Comparison of ENCODE assay signal across 9 cellular contexts in the genomic region with DNA sequence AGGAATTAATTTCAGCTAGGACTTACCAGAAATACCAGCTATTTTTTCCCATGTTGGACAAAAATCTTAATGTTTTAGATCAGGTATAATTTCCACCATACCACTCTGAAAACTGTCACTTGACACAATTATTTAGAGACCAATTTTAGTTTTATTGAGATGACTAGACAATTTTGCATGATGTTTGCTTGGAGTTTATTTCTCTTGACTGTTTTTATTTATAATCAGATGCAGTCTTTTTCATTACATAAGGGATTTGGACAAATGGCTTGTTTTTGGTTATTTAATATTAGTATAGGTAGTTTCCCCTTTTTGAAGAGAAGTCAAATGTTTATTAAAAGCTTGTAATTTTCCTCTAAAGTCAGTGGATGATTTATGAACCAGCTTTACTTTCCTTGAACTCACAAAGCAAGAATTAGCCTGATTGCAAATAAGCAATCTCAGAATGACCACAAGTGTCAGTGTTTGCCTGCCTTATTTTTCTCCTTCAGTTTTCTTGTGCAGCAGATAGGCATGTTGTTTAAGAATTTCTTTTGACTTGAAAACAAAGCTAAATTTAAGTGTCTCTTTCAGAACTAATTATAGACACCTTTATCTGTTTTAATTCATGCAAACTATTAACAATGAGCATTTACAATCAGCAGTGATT. TPM values are rescaled to one million over a fixed set of nuclear protein-coding genes. Genes with fewer than 3 reads are reported as not detected.
A peak's percentile ranks its signal among the peaks of the same experiment; 100 is the strongest.
DNase-seq lines count a peak whose midpoint lies in the region; ATAC-seq and TF ChIP-seq lines count a peak whose summit lies in the region.
"Had no signal": no experiment of that assay in that cellular context is flagged by ENCODE, and none has a peak within 500 bp of the region (broad histone marks: within the 10 kb centered on the region; RNA-seq: fewer than 3 reads in every experiment).

No MANE protein-coding gene starts in this region.

- TF ChIP-seq CTCF in AG10803 (conservative IDR thresholded peaks at IDR 0.05; ENCODE audit: low read length) (peak; percentile 61), astrocyte of the cerebellum (IDR thresholded peaks at IDR 0.05; ENCODE audit: low read depth, low read length, missing control alignments) (peak; percentile 33), kidney epithelial cell (IDR thresholded peaks at IDR 0.05; ENCODE audit: insufficient read depth, low read length, poor library complexity, severe bottlenecking) (peak; percentile 26)

- no peak overlapping the region for H3K9ac ChIP-seq in GM23248

- peak; percentile 56 for DNase-seq in AG10803 (ENCODE audit: low read depth)
- peak; percentile 44 for DNase-seq in GM23248
- peak; percentile 5 for DNase-seq in astrocyte of the cerebellum (ENCODE audit: low read depth)
- DNase-seq in kidney epithelial cell (ENCODE audit: low read depth) = no peak
- no peak for DNase-seq in stimulated activated CD4-positive, alpha-beta T cell treated with anti-CD3 and anti-CD28 coated beads, Interleukin-4, amount 100 ng/mL, for 4 hours
- no peak for DNase-seq in naive thymus-derived CD8-positive, alpha-beta T cell
- DNase-seq: activated effector memory CD4-positive, alpha-beta T cell treated with Interleukin-2 at 50 U/mL for 16 hours had no signal

- POLR2A ChIA-PET in naive thymus-derived CD8-positive, alpha-beta T cell (lab: Charles Lee) = no interaction called here

- H3K27ac Mint-ChIP-seq in naive thymus-derived CD8-positive, alpha-beta T cell = peak overlapping the region in 2 of 10 donors; percentile 27

- ATAC-seq in HG03139 (IDR thresholded peaks at IDR 0.05; ENCODE audit: unreplicated experiment) = no peak
- no peak for ATAC-seq in HG02852 (IDR thresholded peaks at IDR 0.05; ENCODE audit: unreplicated experiment)
- ATAC-seq in naive thymus-derived CD8-positive, alpha-beta T cell = no peak

- H3K27me3 Mint-ChIP-seq in naive thymus-derived CD8-positive, alpha-beta T cell = no peaks in the 10 kb centered on the region

- in situ Hi-C loops in GM23248 (cut with MboI) (loop anchor here (10.0 kb wide), 1 partner anchor 145 kb away; no protein-coding TSS in a partner anchor), astrocyte of the cerebellum (cut with HindIII; ENCODE audit: low sequenced_read_pairs) (loop anchor here (25.0 kb wide), 1 partner anchor 1097 kb away; no protein-coding TSS in a partner anchor)

- H3K36me3 ChIP-seq in GM23248 (ENCODE audit: low read depth) (0 out of 2 replicates have a peak, but pooled peaks cover 4% of the 10 kb centered on the region), kidney epithelial cell (ENCODE audit: control insufficient read depth, insufficient read depth, low read length) (no peaks in the 10 kb centered on the region)

- H3K4me2 ChIP-seq in GM23248 (ENCODE audit: unreplicated experiment) = no peak overlapping the region

- H2AFZ ChIP-seq in GM23248 = no peak overlapping the region

- no peaks in the 10 kb centered on the region for H4K20me1 ChIP-seq in GM23248 (ENCODE audit: insufficient read depth)

- H3K27ac ChIP-seq in GM23248 = no peak overlapping the region

- peaks cover 100% of the 10 kb centered on the region for H3K79me2 ChIP-seq in GM23248 (ENCODE audit: insufficient read depth)

- H3K27me3 ChIP-seq in GM23248 (replicated peaks; ENCODE audit: insufficient read depth) (no peaks in the 10 kb centered on the region), kidney epithelial cell (ENCODE audit: control insufficient read depth, insufficient read depth, low read length) (no peaks in the 10 kb centered on the region)

- peaks cover 44% of the 10 kb centered on the region for H3K4me1 ChIP-seq in GM23248 (ENCODE audit: insufficient read depth)

- peaks cover 0 to 16% (median 12%) of the 10 kb centered on the region in 3 donors for H3K36me3 Mint-ChIP-seq in naive thymus-derived CD8-positive, alpha-beta T cell

- H3K9me3 ChIP-seq in GM23248 (ENCODE audit: low read depth) = no peaks in the 10 kb centered on the region

- H3K4me3 ChIP-seq in AG10803 (ENCODE audit: low read length) (no peak overlapping the region), GM23248 (no peak overlapping the region), astrocyte of the cerebellum (ENCODE audit: low read depth, low read length) (no peak overlapping the region), kidney epithelial cell (ENCODE audit: low read depth, low read length) (no peak overlapping the region)

- H3K4me3 Mint-ChIP-seq in naive thymus-derived CD8-positive, alpha-beta T cell = no peak overlapping the region

- peaks cover 0 to 12% (median 0%) of the 10 kb centered on the region in 9 donors for H3K9me3 Mint-ChIP-seq in naive thymus-derived CD8-positive, alpha-beta T cell

- H3K4me1 Mint-ChIP-seq in naive thymus-derived CD8-positive, alpha-beta T cell = peaks cover 20 to 72% (median 46%) of the 10 kb centered on the region in 4 donors

- no peaks in the 10 kb centered on the region for H3K9me2 ChIP-seq in GM23248 (ENCODE audit: insufficient read depth)

- H3F3A ChIP-seq in GM23248 (ENCODE audit: insufficient read depth) = peaks cover 15% of the 10 kb centered on the region; the same call in 1 of the 2 replicates

RNA-seq across cellular contexts. Expression of a gene that starts 3.8 kb away (rescaled TPM):
- 4.7 and 4.8 TPM in 2 replicates for total RNA-seq in GM23248 (2014; rRNA removed; shearing (Covaris generic))
- 2.5 and 2.8 TPM in 2 replicates for polyA plus RNA-seq in GM23248 (2016; fragmentation: Nextera tagmentation; extraction: Ambion mirVana)
- total RNA-seq in kidney epithelial cell = not detected in 2 replicates
- under 1 TPM; 0.62 to 0.93 TPM for total RNA-seq in naive thymus-derived CD8-positive, alpha-beta T cell
- under 1 TPM in 1 of 3 donors, not detected in 2; 0.07 TPM for polyA plus RNA-seq in naive thymus-derived CD8-positive, alpha-beta T cell

Comparison
In these comparisons a context has a peak if more than half of its experiments do, and no peak if none do; other contexts are left out.
1. DNase-seq: peak in AG10803 (single experiment), GM23248 (single experiment) and astrocyte of the cerebellum (single experiment); none in kidney epithelial cell (single experiment), stimulated activated CD4-positive, alpha-beta T cell treated with anti-CD3 and anti-CD28 coated beads, Interleukin-4, amount 100 ng/mL, for 4 hours (0 of 2) and naive thymus-derived CD8-positive, alpha-beta T cell (0 of 10).
2. Peak in every context shown above with its lines, with median percentiles within 50 percentile points of each other: CTCF ChIP-seq.